ENCODE assay signal across 1 cellular context in the genomic region with DNA sequence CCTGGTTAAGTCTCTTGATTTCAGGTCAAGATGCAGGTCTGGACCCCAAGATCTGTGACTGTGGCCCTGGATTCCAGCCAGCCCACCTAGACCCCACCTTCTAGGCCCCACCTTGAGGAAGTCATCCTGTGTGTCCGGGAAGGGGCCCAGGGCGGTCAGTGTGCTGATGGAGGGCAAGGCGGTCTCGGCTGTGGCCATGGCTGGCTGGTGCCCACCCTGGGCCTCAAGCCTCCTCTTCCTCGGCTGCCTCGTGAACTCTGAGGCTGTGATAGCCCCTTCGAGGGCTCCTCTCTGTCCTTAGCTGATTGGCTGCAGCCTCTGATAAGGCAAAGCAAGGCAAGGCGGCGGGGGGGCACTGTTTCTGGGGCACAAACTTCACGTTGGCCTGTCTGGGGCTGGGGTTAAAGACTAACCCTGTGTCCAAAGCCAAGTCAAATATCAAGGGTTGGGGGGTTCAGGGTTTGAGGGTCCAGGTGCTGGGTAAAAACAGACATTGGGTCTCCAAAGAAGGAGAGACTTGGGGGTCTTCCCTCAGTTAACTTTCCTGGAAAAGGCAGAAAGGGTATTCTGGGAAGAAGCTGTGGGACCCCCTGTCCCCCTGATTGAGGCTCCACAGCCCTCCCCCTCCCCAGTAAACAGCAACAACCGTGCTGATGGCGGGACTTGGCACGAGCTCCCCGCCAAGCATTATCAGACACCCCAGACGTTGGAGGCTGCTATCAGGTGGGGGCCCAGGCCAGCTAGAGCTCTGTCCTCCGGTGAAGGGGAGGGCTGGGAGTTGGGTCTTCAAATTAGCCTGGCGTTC.
TF ChIP-seq lines count a peak whose summit lies in the region.

A gene (minus strand): TSS at position 259 of the 805 bp plus-strand sequence. CDS start 61 bp downstream, at position 198.

TF ChIP-seq in HepG2, 621 proteins besides CTCF, POLR2A, EP300 and RAD21:
- TF ChIP-seq, protein P1, sequence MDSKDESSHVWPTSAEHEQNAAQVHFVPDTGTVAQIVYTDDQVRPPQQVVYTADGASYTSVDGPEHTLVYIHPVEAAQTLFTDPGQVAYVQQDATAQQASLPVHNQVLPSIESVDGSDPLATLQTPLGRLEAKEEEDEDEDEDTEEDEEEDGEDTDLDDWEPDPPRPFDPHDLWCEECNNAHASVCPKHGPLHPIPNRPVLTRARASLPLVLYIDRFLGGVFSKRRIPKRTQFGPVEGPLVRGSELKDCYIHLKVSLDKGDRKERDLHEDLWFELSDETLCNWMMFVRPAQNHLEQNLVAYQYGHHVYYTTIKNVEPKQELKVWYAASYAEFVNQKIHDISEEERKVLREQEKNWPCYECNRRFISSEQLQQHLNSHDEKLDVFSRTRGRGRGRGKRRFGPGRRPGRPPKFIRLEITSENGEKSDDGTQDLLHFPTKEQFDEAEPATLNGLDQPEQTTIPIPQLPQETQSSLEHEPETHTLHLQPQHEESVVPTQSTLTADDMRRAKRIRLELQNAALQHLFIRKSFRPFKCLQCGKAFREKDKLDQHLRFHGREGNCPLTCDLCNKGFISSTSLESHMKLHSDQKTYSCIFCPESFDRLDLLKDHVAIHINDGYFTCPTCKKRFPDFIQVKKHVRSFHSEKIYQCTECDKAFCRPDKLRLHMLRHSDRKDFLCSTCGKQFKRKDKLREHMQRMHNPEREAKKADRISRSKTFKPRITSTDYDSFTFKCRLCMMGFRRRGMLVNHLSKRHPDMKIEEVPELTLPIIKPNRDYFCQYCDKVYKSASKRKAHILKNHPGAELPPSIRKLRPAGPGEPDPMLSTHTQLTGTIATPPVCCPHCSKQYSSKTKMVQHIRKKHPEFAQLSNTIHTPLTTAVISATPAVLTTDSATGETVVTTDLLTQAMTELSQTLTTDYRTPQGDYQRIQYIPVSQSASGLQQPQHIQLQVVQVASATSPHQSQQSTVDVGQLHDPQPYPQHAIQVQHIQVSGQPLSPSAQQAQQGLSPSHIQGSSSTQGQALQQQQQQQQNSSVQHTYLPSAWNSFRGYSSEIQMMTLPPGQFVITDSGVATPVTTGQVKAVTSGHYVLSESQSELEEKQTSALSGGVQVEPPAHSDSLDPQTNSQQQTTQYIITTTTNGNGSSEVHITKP (CRISPR knock-in tag; IDR thresholded peaks at IDR 0.05; ENCODE audit: low read depth), result no peak
- TF ChIP-seq ZFX (CRISPR knock-in tag; IDR thresholded peaks at IDR 0.05; ENCODE audit: low read depth) (no peak), DMAP1 (CRISPR knock-in tag; IDR thresholded peaks at IDR 0.05) (no peak), HHEX (CRISPR knock-in tag; IDR thresholded peaks at IDR 0.05) (no peak), ZNF354B (CRISPR knock-in tag; IDR thresholded peaks at IDR 0.05) (no peak), IRF2 (CRISPR knock-in tag; IDR thresholded peaks at IDR 0.05) (no peak), ZNF850 (CRISPR knock-in tag; conservative IDR thresholded peaks at IDR 0.05) (no peak), GABPB1 (CRISPR knock-in tag; IDR thresholded peaks at IDR 0.05) (no peak), LCORL (IDR thresholded peaks at IDR 0.05) (no peak), LCORL (CRISPR knock-in tag; IDR thresholded peaks at IDR 0.05) (no peak), REL (CRISPR knock-in tag; conservative IDR thresholded peaks at IDR 0.05) (no peak), NAIF1 (CRISPR knock-in tag; IDR thresholded peaks at IDR 0.05; ENCODE audit: borderline replicate concordance) (no peak)
- TF ChIP-seq, protein P2, sequence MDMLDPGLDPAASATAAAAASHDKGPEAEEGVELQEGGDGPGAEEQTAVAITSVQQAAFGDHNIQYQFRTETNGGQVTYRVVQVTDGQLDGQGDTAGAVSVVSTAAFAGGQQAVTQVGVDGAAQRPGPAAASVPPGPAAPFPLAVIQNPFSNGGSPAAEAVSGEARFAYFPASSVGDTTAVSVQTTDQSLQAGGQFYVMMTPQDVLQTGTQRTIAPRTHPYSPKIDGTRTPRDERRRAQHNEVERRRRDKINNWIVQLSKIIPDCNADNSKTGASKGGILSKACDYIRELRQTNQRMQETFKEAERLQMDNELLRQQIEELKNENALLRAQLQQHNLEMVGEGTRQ (IDR thresholded peaks at IDR 0.05; ENCODE audit: low read depth, low read length), result no peak
- TF ChIP-seq, protein P2 (CRISPR knock-in tag; IDR thresholded peaks at IDR 0.05; ENCODE audit: borderline replicate concordance), result no peak
TF ChIP-seq in HepG2: peak in this region for 0.
